13 cellular contexts compared by ENCODE assay signal in the genomic region with DNA sequence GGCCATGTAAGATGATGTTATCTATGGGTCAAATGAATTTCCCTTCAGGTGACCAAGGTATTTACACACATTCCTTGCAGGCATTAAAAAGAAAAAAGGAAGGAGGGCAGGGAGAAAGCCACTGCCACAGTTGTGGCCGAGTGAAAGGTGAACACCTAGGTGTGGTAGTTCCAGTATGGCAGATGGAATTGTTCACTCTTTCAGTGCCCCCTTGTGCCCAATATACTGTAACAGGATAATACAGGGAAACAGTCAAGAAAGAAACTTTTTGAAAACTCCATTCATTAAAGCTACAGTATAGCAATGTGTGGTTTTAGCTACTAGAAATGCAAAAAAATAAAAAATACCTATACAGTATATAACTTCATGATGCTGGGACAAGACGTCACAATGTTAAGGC. TPM values are rescaled to one million over a fixed set of nuclear protein-coding genes. Genes with fewer than 3 reads are reported as not detected.
DNase-seq lines count a peak whose midpoint lies in the region; ATAC-seq and TF ChIP-seq lines count a peak whose summit lies in the region.
"Had no signal": no experiment of that assay in that cellular context is flagged by ENCODE, and none has a peak within 500 bp of the region (broad histone marks: within the 10 kb centered on the region; RNA-seq: fewer than 3 reads in every experiment).

No MANE protein-coding gene starts in this region.

- no peak overlapping the region for H3K4me3 ChIP-seq in choroid plexus epithelial cell (ENCODE audit: low read depth, low read length)
- no peak overlapping the region for H3K4me3 ChIP-seq in right lobe of liver
- H3K4me3 ChIP-seq: HAP-1 had no signal

- H3K36me3 Mint-ChIP-seq in activated CD4-positive, alpha-beta T cell treated with anti-CD3 and anti-CD28 coated beads, Interleukin-2, amount 10 ng/mL, durations not matched to agents 24 days and 14 days (ENCODE audit: low read depth): no peaks in the 10 kb centered on the region

- no peak overlapping the region for H3K4me3 Mint-ChIP-seq in activated CD4-positive, alpha-beta T cell treated with anti-CD3 and anti-CD28 coated beads, Interleukin-2, amount 10 ng/mL, durations not matched to agents 24 days and 14 days
- H3K4me3 Mint-ChIP-seq: activated CD8-positive, alpha-beta T cell treated with anti-CD3 and anti-CD28 coated beads, Interleukin-2, amount 10 ng/mL, durations not matched to agents 7 days and 5 days; activated naive CD8-positive, alpha-beta T cell treated with anti-CD3 and anti-CD28 coated beads, Interleukin-2, amount 50 U/mL, for 24 hours had no signal

- no peaks in the 10 kb centered on the region for H3K27me3 ChIP-seq in right lobe of liver

- H3K4me1 ChIP-seq in right lobe of liver: no peaks in the 10 kb centered on the region

- no peaks in the 10 kb centered on the region for H3K9me3 Mint-ChIP-seq in activated CD4-positive, alpha-beta T cell treated with anti-CD3 and anti-CD28 coated beads, Interleukin-2, amount 10 ng/mL, durations not matched to agents 24 days and 14 days

- no peaks in the 10 kb centered on the region for H3K36me3 ChIP-seq in right lobe of liver
- H3K36me3 ChIP-seq: HAP-1 had no signal

- 21% methylated on average over 2 of the region's 2 CpGs for WGBS in right lobe of liver (ENCODE audit: insufficient coverage, low coverage, low lambda C conversion rate, missing lambda C conversion rate)

- no peaks in the 10 kb centered on the region for H3K9me3 ChIP-seq in right lobe of liver
- H3K9me3 ChIP-seq: HAP-1 had no signal

- TF ChIP-seq CTCF in choroid plexus epithelial cell (conservative IDR thresholded peaks at IDR 0.05; ENCODE audit: low read depth, low read length): peak; percentile 55
- TF ChIP-seq CTCF in right lobe of liver (IDR thresholded peaks at IDR 0.05): peak; percentile 43 to 62 (median 51)

- peak; percentile 82 to 96 (median 88) for ATAC-seq in right lobe of liver
- ATAC-seq in GM19463 (IDR thresholded peaks at IDR 0.05; ENCODE audit: unreplicated experiment): no peak
- ATAC-seq: activated CD8-positive, alpha-beta T cell treated with anti-CD3 and anti-CD28 coated beads, Interleukin-2, amount 10 ng/mL, durations not matched to agents 7 days and 5 days; activated naive CD8-positive, alpha-beta T cell treated with anti-CD3 and anti-CD28 coated beads, Interleukin-2, amount 50 U/mL, for 24 hours had no signal

- DNase-seq in EH (ENCODE audit: low read depth) (peak; percentile 1), LoVo (ENCODE audit: low spot score) (peak; percentile 25), choroid plexus epithelial cell (ENCODE audit: low read depth) (peak; percentile 35), right lobe of liver (no peak), NCI-H774 (lab: John Stamatoyannopoulos, UW) (no peak)
- DNase-seq in effector CD8-positive, alpha-beta T cell (lab: John Stamatoyannopoulos, UW): no peak
- DNase-seq in activated CD4-positive, alpha-beta T cell treated with anti-CD3 and anti-CD28 coated beads, Interleukin-2, amount 10 ng/mL, durations not matched to agents 24 days and 14 days: no peak
- DNase-seq: activated CD8-positive, alpha-beta T cell treated with anti-CD3 and anti-CD28 coated beads, Interleukin-2, amount 10 ng/mL, durations not matched to agents 7 days and 5 days; activated naive CD8-positive, alpha-beta T cell treated with anti-CD3 and anti-CD28 coated beads, Interleukin-2, amount 50 U/mL, for 24 hours; NCI-H1694; stimulated activated CD8-positive, alpha-beta memory T cell treated with anti-CD3 and anti-CD28 coated beads, Interleukin-4, amount 100 ng/mL, for 48 hours had no signal

- H3K27ac ChIP-seq in right lobe of liver: no peak overlapping the region

- no peak overlapping the region for H3K27ac Mint-ChIP-seq in activated CD4-positive, alpha-beta T cell treated with anti-CD3 and anti-CD28 coated beads, Interleukin-2, amount 10 ng/mL, durations not matched to agents 24 days and 14 days
- H3K27ac Mint-ChIP-seq: activated CD8-positive, alpha-beta T cell treated with anti-CD3 and anti-CD28 coated beads, Interleukin-2, amount 10 ng/mL, durations not matched to agents 7 days and 5 days; activated naive CD8-positive, alpha-beta T cell treated with anti-CD3 and anti-CD28 coated beads, Interleukin-2, amount 50 U/mL, for 24 hours had no signal

- H3K27me3 Mint-ChIP-seq in activated CD4-positive, alpha-beta T cell treated with anti-CD3 and anti-CD28 coated beads, Interleukin-2, amount 10 ng/mL, durations not matched to agents 24 days and 14 days: no peaks in the 10 kb centered on the region
- H3K27me3 Mint-ChIP-seq: activated naive CD8-positive, alpha-beta T cell treated with anti-CD3 and anti-CD28 coated beads, Interleukin-2, amount 50 U/mL, for 24 hours had no signal

- H3K4me1 Mint-ChIP-seq in activated CD4-positive, alpha-beta T cell treated with anti-CD3 and anti-CD28 coated beads, Interleukin-2, amount 10 ng/mL, durations not matched to agents 24 days and 14 days: no peaks in the 10 kb centered on the region
- H3K4me1 Mint-ChIP-seq: activated naive CD8-positive, alpha-beta T cell treated with anti-CD3 and anti-CD28 coated beads, Interleukin-2, amount 50 U/mL, for 24 hours had no signal

- no peak for TF ChIP-seq POLR2A in right lobe of liver (IDR thresholded peaks at IDR 0.05)

- intact Hi-C loops in right lobe of liver (cut with DNase I): no loop called here
- intact Hi-C loops in activated CD4-positive, alpha-beta T cell treated with anti-CD3 and anti-CD28 coated beads, Interleukin-2, amount 10 ng/mL, durations not matched to agents 24 days and 14 days (cut with micrococcal nuclease): no loop called here

RNA-seq across cellular contexts. Expression of gene BMP2, which starts 52.1 kb away (rescaled TPM):
- total RNA-seq in right lobe of liver: 1 to 10 TPM; 1.4 to 9.3 (median 4.9) TPM
- 0.09 and 0.12 TPM in 2 replicates for total RNA-seq in activated CD4-positive, alpha-beta T cell treated with anti-CD3 and anti-CD28 coated beads, Interleukin-2, amount 10 ng/mL, durations not matched to agents 24 days and 14 days
- total RNA-seq: activated CD8-positive, alpha-beta T cell treated with anti-CD3 and anti-CD28 coated beads, Interleukin-2, amount 10 ng/mL, durations not matched to agents 7 days and 5 days had no signal

Comparison
In these comparisons a context has a peak if more than half of its experiments do, and no peak if none do; other contexts are left out.
1. DNase-seq: peak in EH (single experiment), LoVo (single experiment) and choroid plexus epithelial cell (single experiment); none in right lobe of liver (0 of 3), effector CD8-positive, alpha-beta T cell (single experiment), activated CD4-positive, alpha-beta T cell treated with anti-CD3 and anti-CD28 coated beads, Interleukin-2, amount 10 ng/mL, durations not matched to agents 24 days and 14 days (single experiment) and NCI-H774 (single experiment).